In genomic region chr1:245888809-245889208, GRCh38 we compare ENCODE assay signal across 9 cellular contexts.
DNase-seq lines count a peak whose midpoint lies in the region; ATAC-seq, FAIRE-seq and TF ChIP-seq lines count a peak whose summit lies in the region.
"Had no signal": no experiment of that assay in that cellular context is flagged by ENCODE, and none has a peak within 500 bp of the region (broad histone marks: within the 10 kb centered on the region; RNA-seq: fewer than 3 reads in every experiment).

No MANE protein-coding gene starts in this region.

- dilution Hi-C loops in IMR-90 (cut with HindIII; ENCODE audit: low sequenced_read_pairs, unreplicated experiment): no loop called here

- H3K9me3 ChIP-seq in IMR-90 (ENCODE audit: control insufficient read depth, insufficient read depth, low read length): no peaks in the 10 kb centered on the region; the same call in 1 of the 2 replicates

- no peak overlapping the region for H3K4me2 ChIP-seq in IMR-90 (ENCODE audit: low read depth, low read length)

- no TSS peak for BruUV-seq in IMR-90 (replicated peaks; lab: Mats Ljungman, UMichigan)

- TF ChIP-seq RAD21 in IMR-90 (IDR thresholded peaks at IDR 0.05; ENCODE audit: low read length): peak; percentile 26; the same call in 1 of the 2 replicates

- H3K4me1 ChIP-seq in IMR-90 (ENCODE audit: control insufficient read depth, insufficient read depth, low read length): no peaks in the 10 kb centered on the region

- no peak overlapping the region for H2AFZ ChIP-seq in IMR-90 (replicated peaks; ENCODE audit: low read length, poor library complexity)

- no peak overlapping the region; the same call in 2 of the 3 replicates for H2BK15ac ChIP-seq in IMR-90 (ENCODE audit: low read depth, low read length)

- H2BK5ac ChIP-seq in IMR-90 (ENCODE audit: low read depth, low read length, poor library complexity, severe bottlenecking): no peak overlapping the region

- peak; percentile 37 for TF ChIP-seq CTCF in D721Med (IDR thresholded peaks at IDR 0.05; ENCODE audit: insufficient read depth, missing control alignments)
- TF ChIP-seq CTCF in IMR-90 (conservative IDR thresholded peaks at IDR 0.05; ENCODE audit: low read depth, low read length): peak; percentile 41
- peak; percentile 24; the same call in 1 of the 2 replicates for TF ChIP-seq CTCF in VCaP (conservative IDR thresholded peaks at IDR 0.05)

- 0 out of 2 replicates have a peak, but pooled peaks cover 2% of the 10 kb centered on the region for H3K36me3 ChIP-seq in IMR-90 (ENCODE audit: control insufficient read depth, insufficient read depth, low read length)

- no peak overlapping the region for H4K91ac ChIP-seq in IMR-90 (ENCODE audit: insufficient read depth, low read depth, low read length)

- H3K79me1 ChIP-seq in IMR-90 (ENCODE audit: low read depth in 1 of 2, low read length in 2 of 2): no peaks in the 10 kb centered on the region

- no peak for TF ChIP-seq POLR2A in IMR-90 (IDR thresholded peaks at IDR 0.05; ENCODE audit: low read depth, low read length)

- no peak overlapping the region for H3K23ac ChIP-seq in IMR-90 (ENCODE audit: low read depth, low read length)

- CTCF ChIA-PET in IMR-90 (lab: Yijun Ruan, JAX): interaction anchor here (0.9 to 1.5 kb wide), 4 partner anchors 10 to 24 kb away, joined by 3 to 4 read pairs (median 4); no protein-coding TSS in a partner anchor

- intact Hi-C loops in IMR-90 (cut with micrococcal nuclease): no loop called here

- no peak overlapping the region for H3K9ac ChIP-seq in IMR-90 (ENCODE audit: low read depth, low read length)

- ATAC-seq in IMR-90 (ENCODE audit: low read depth): peak; percentile 49
- no peak for ATAC-seq in HG02938 (IDR thresholded peaks at IDR 0.05; ENCODE audit: unreplicated experiment)
- no peak for ATAC-seq in GM21423 (IDR thresholded peaks at IDR 0.05; ENCODE audit: unreplicated experiment)

- H3K14ac ChIP-seq in IMR-90 (replicated peaks; ENCODE audit: low read depth, low read length): no peak overlapping the region

- no peak overlapping the region; the same call in 1 of the 2 replicates for H3K18ac ChIP-seq in IMR-90 (ENCODE audit: low read depth, low read length)

- H2AK9ac ChIP-seq in IMR-90 (replicated peaks; ENCODE audit: low read depth, low read length, poor library complexity): no peak overlapping the region

- no peaks in the 10 kb centered on the region for H4K20me1 ChIP-seq in IMR-90 (ENCODE audit: insufficient read depth, low read length)

- no peak for FAIRE-seq in D721Med (lab: Jason Lieb, UNC)

- no peak overlapping the region for H3K27ac ChIP-seq in IMR-90 (ENCODE audit: insufficient read depth, low read length)
- H3K27ac ChIP-seq in VCaP: no peak overlapping the region

- DNase-seq in D721Med (ENCODE audit: insufficient read length, low spot score): no peak
- peak; percentile 41 for DNase-seq in IMR-90
- DNase-seq in left kidney (ENCODE audit: low read depth, low spot score): peak; percentile 37
- no peak for DNase-seq in activated T-cell treated with anti-CD3 and anti-CD28 coated beads, Interleukin-2, amount 50 U/mL, for 1 hour
- no peak for DNase-seq in retina
- DNase-seq: anterior cingulate cortex had no signal

- no peaks in the 10 kb centered on the region for H3K9me1 ChIP-seq in IMR-90 (ENCODE audit: insufficient read depth, low read length)

- H3K56ac ChIP-seq in IMR-90 (ENCODE audit: extremely low read depth, insufficient read depth, low read length): no peak overlapping the region

- no CpG with 5 or more reads among the region's 2 CpGs for WGBS in IMR-90 (ENCODE audit: extremely low coverage in 2 of 2, insufficient read length in 1 of 2), 2 experiments

- H2BK120ac ChIP-seq in IMR-90 (ENCODE audit: low read depth, low read length): no peak overlapping the region

- H3K4me3 ChIP-seq in IMR-90 (ENCODE audit: insufficient read depth, low read depth, low read length): no peak overlapping the region

- H4K8ac ChIP-seq in IMR-90 (ENCODE audit: low read depth in 2 of 2, low read length in 2 of 2): no peak overlapping the region

- no peaks in the 10 kb centered on the region for H3K27me3 ChIP-seq in IMR-90 (ENCODE audit: control insufficient read depth, insufficient read depth, low read length)

- in situ Hi-C loops in IMR-90 (cut with MboI; ENCODE audit: low sequenced_read_pairs): no loop called here

- no peak overlapping the region; the same call in 1 of the 2 replicates for H2AK5ac ChIP-seq in IMR-90 (ENCODE audit: low read depth, low read length)

- POLR2A ChIA-PET in IMR-90 (lab: Charles Lee; ENCODE audit: unreplicated experiment): no interaction called here

- H3K4ac ChIP-seq in IMR-90 (ENCODE audit: low read depth, low read length): no peak overlapping the region

- no peak overlapping the region for H4K5ac ChIP-seq in IMR-90 (ENCODE audit: low read depth, low read length)

- H2BK20ac ChIP-seq in IMR-90 (ENCODE audit: low read depth, low read length): no peak overlapping the region; the same call in 1 of the 2 replicates

TF ChIP-seq in IMR-90, 13 proteins besides CTCF, POLR2A, EP300 and RAD21:
- no peak for TF ChIP-seq ELK1 (IDR thresholded peaks at IDR 0.05; ENCODE audit: borderline replicate concordance, low read depth, low read length)
- no peak for TF ChIP-seq BHLHE40 (IDR thresholded peaks at IDR 0.05; ENCODE audit: low read depth, low read length)
- TF ChIP-seq FOS (IDR thresholded peaks at IDR 0.05; ENCODE audit: low read depth, low read length): no peak
- TF ChIP-seq RCOR1 (IDR thresholded peaks at IDR 0.05; ENCODE audit: insufficient replicate concordance, low read length): no peak
- no peak for TF ChIP-seq NFE2L2 (IDR thresholded peaks at IDR 0.05; ENCODE audit: low read depth, low read length)
- no peak for TF ChIP-seq MAFK (IDR thresholded peaks at IDR 0.05; ENCODE audit: low read depth, low read length)
- no peak for TF ChIP-seq MAZ (IDR thresholded peaks at IDR 0.05; ENCODE audit: borderline replicate concordance, low read depth, low read length)
- TF ChIP-seq SMC3 (IDR thresholded peaks at IDR 0.05; ENCODE audit: low read depth, low read length): peak; percentile 30
- TF ChIP-seq RFX5 (IDR thresholded peaks at IDR 0.05; ENCODE audit: low read depth, low read length): no peak
- no peak for TF ChIP-seq USF2 (IDR thresholded peaks at IDR 0.05; ENCODE audit: low read depth, low read length)
- peak; percentile 61; the same call in 1 of the 2 replicates for TF ChIP-seq CEBPB (IDR thresholded peaks at IDR 0.05; ENCODE audit: low read depth, low read length)

Comparison
In these comparisons a context has a peak if more than half of its experiments do, and no peak if none do; other contexts are left out.
1. DNase-seq: peak in IMR-90 (single experiment) and left kidney (single experiment); none in D721Med (single experiment), activated T-cell treated with anti-CD3 and anti-CD28 coated beads, Interleukin-2, amount 50 U/mL, for 1 hour (single experiment) and retina (single experiment).
2. Peak in every context shown above with its lines, with median percentiles within 50 percentile points of each other: CTCF ChIP-seq.